ENCODE assay signal across 22 cellular contexts in the genomic region with DNA sequence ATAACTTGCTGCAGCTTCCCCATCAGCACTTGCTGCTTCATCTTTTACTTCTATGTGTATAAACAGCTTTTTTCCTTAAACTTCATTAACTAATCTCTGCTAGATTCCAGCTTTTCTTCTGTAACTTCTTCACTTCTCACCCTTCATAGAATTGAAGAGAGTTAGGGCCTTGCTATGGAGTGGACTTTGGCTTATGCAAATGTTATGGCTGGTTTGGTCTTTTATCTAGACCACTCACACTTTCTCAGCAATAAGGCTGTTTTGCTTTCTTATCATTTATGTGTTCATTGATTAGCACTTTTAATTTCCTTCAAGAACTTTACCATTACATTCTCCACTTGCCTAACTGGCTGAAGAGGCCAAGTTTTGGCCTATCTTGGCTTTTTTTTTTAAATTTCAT.
DNase-seq lines count a peak whose midpoint lies in the region; FAIRE-seq and TF ChIP-seq lines count a peak whose summit lies in the region.
"Had no signal": no experiment of that assay in that cellular context is flagged by ENCODE, and none has a peak within 500 bp of the region (broad histone marks: within the 10 kb centered on the region; RNA-seq: fewer than 3 reads in every experiment).

No MANE protein-coding gene starts in this region.

- peaks cover 10% of the 10 kb centered on the region for H3K9me3 Mint-ChIP-seq in chondrocyte (ENCODE audit: low read depth)

- H3K36me3 ChIP-seq in small intestine (ENCODE audit: control insufficient read depth in 2 of 2, insufficient read depth in 2 of 2, low read length in 2 of 2), result peaks cover 0 to 4% of the 10 kb centered on the region in 2 donors
- H3K36me3 ChIP-seq: BLaER1 had no signal

- TF ChIP-seq POLR2A in H54 (IDR thresholded peaks at IDR 0.05; ENCODE audit: low read depth, low read length), result no peak

- H3K4me1 ChIP-seq in small intestine (ENCODE audit: control insufficient read depth in 2 of 2, insufficient read depth in 1 of 2, low read depth in 1 of 2, low read length in 1 of 2), result peaks cover 0 to 2% of the 10 kb centered on the region in 2 donors
- H3K4me1 ChIP-seq: BLaER1 had no signal

- H3K4me3 Mint-ChIP-seq in chondrocyte (ENCODE audit: unreplicated experiment), result no peak overlapping the region
- H3K4me3 Mint-ChIP-seq: B cell; CD4-positive, CD25-positive, alpha-beta regulatory T cell; CD8-positive, alpha-beta T cell; H9 had no signal

- H3K4me3 ChIP-seq in small intestine (ENCODE audit: low read depth in 1 of 2, low read length in 2 of 2), result no peak overlapping the region
- H3K4me3 ChIP-seq: BLaER1, GM23248 had no signal

- H3K36me3 Mint-ChIP-seq in chondrocyte (ENCODE audit: low read depth), result peaks cover 27% of the 10 kb centered on the region
- H3K36me3 Mint-ChIP-seq: CD4-positive, CD25-positive, alpha-beta regulatory T cell; CD8-positive, alpha-beta T cell had no signal

- H3K4me1 Mint-ChIP-seq in chondrocyte (ENCODE audit: low read depth), result peaks cover 20% of the 10 kb centered on the region
- H3K4me1 Mint-ChIP-seq: B cell, H9 had no signal

- no peak overlapping the region for H3K27ac ChIP-seq in small intestine (ENCODE audit: low read depth in 1 of 2, low read length in 1 of 2)
- H3K27ac ChIP-seq: 22Rv1, BLaER1, C4-2B, GM23248 had no signal

- TF ChIP-seq CTCF in chondrocyte (IDR thresholded peaks at IDR 0.05), result no peak

- peak overlapping the region; percentile 13 for H3K27ac Mint-ChIP-seq in chondrocyte (ENCODE audit: unreplicated experiment)
- H3K27ac Mint-ChIP-seq: B cell; CD4-positive, CD25-positive, alpha-beta regulatory T cell; CD8-positive, alpha-beta T cell; H9 had no signal

- no peaks in the 10 kb centered on the region for H3K27me3 Mint-ChIP-seq in chondrocyte (ENCODE audit: low read depth)
- H3K27me3 Mint-ChIP-seq: B cell had no signal

- FAIRE-seq in GM18507 (lab: Jason Lieb, UNC) (peak; percentile 9), H54 (lab: Jason Lieb, UNC) (peak; percentile 81), small intestine (lab: Jason Lieb, UNC) (no peak)
- FAIRE-seq: GM12892, H1 had no signal

- no peak for DNase-seq in GM18507 (ENCODE audit: extremely low spot score, insufficient read length, low read depth)
- DNase-seq in H54 (ENCODE audit: insufficient read length, low spot score), result no peak
- DNase-seq in chondrocyte (ENCODE audit: low spot score), result no peak
- peak; percentile 44 for DNase-seq in small intestine
- DNase-seq in inferior parietal cortex (ENCODE audit: extremely low spot score), result no peak
- no peak for DNase-seq in T-helper 1 cell
- no peak for DNase-seq in NCI-H2029 (lab: John Stamatoyannopoulos, UW)
- DNase-seq: Caco-2; CD4-positive, CD25-positive, alpha-beta regulatory T cell; CD8-positive, alpha-beta T cell; DMS 273 treated with DMSO at 0.1 percent for 48 hours; DMS79; EL; GDM1; GM23248; H9 had no signal

- no peaks in the 10 kb centered on the region for H3K27me3 ChIP-seq in small intestine (ENCODE audit: control insufficient read depth in 2 of 2, insufficient read depth in 2 of 2, low read length in 2 of 2)
- H3K27me3 ChIP-seq: BLaER1 had no signal

- no peaks in the 10 kb centered on the region for H3K9me3 ChIP-seq in small intestine (ENCODE audit: control insufficient read depth, low read depth)
